1 cellular context compared by ENCODE assay signal in the genomic region with DNA sequence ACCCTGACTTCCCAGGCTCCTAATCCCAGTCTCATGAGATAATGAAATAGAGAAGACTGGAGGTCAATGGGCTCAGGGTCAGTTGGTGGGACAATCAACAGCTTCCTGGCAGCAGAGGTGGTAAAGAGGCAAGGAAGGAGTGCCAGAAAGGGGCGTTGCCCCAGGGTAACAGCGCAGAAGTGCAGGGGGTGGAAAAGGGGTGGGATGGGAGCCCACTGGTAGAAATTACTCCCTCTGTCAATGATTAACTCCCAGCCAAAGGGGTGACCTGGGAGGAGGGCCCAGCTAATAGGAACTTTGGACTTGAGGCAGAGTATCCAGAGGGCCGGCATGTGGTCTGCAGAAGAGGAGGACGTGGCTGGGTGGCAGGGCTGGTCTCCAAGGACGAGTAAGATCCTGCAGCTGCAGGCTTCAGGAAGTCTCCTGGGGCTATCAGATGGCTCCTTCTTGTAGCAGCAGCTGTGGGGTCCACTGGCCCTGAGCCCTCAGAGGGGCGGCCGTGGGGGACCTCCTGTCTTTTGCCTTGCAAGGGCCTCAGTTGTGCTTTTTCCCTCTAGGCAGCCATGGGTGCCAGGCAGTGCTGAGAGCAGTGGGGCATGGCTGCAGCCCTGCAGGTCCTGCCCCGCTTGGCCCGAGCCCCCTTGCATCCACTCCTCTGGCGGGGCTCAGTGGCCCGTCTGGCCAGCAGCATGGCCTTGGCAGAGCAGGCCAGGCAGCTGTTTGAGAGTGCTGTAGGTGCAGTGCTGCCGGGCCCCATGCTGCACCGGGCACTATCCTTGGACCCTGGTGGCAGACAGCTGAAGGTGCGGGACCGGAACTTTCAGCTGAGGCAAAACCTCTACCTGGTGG.
TF ChIP-seq lines count a peak whose summit lies in the region.

No MANE protein-coding gene starts in this region.

TF ChIP-seq in HepG2, 621 proteins besides CTCF, POLR2A, EP300 and RAD21 (continued from another document and continues in another):
- TF ChIP-seq, protein P1, sequence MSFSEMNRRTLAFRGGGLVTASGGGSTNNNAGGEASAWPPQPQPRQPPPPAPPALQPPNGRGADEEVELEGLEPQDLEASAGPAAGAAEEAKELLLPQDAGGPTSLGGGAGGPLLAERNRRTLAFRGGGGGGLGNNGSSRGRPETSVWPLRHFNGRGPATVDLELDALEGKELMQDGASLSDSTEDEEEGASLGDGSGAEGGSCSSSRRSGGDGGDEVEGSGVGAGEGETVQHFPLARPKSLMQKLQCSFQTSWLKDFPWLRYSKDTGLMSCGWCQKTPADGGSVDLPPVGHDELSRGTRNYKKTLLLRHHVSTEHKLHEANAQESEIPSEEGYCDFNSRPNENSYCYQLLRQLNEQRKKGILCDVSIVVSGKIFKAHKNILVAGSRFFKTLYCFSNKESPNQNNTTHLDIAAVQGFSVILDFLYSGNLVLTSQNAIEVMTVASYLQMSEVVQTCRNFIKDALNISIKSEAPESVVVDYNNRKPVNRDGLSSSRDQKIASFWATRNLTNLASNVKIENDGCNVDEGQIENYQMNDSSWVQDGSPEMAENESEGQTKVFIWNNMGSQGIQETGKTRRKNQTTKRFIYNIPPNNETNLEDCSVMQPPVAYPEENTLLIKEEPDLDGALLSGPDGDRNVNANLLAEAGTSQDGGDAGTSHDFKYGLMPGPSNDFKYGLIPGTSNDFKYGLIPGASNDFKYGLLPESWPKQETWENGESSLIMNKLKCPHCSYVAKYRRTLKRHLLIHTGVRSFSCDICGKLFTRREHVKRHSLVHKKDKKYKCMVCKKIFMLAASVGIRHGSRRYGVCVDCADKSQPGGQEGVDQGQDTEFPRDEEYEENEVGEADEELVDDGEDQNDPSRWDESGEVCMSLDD (CRISPR knock-in tag; IDR thresholded peaks at IDR 0.05; ENCODE audit: borderline replicate concordance), result 0 out of 2 replicates have a peak, but pooled peaks have one; percentile 20
- TF ChIP-seq ZNF136 (CRISPR knock-in tag; IDR thresholded peaks at IDR 0.05; ENCODE audit: low read depth) (peak; percentile 61; the same call in 1 of the 2 replicates), ESRRA (CRISPR knock-in tag; IDR thresholded peaks at IDR 0.05; ENCODE audit: low read depth) (no peak; the same call in 1 of the 2 replicates), KAT8 (CRISPR knock-in tag; IDR thresholded peaks at IDR 0.05) (peak; percentile 52), GTF3A (CRISPR knock-in tag; conservative IDR thresholded peaks at IDR 0.05) (no peak), NR2F6 (IDR thresholded peaks at IDR 0.05) (peak; percentile 69), NR2F6 (CRISPR knock-in tag; IDR thresholded peaks at IDR 0.05) (peak; percentile 86), ZNF562 (CRISPR knock-in tag; IDR thresholded peaks at IDR 0.05; ENCODE audit: borderline replicate concordance) (no peak), ATF7-NPFF (CRISPR knock-in tag; IDR thresholded peaks at IDR 0.05; ENCODE audit: low read depth) (peak; percentile 26; the same call in 1 of the 2 replicates), ZFP90 (CRISPR knock-in tag; IDR thresholded peaks at IDR 0.05; ENCODE audit: borderline replicate concordance) (peak; percentile 79; the same call in 1 of the 2 replicates), XBP1 (CRISPR knock-in tag; IDR thresholded peaks at IDR 0.05) (no peak), SOX13 (IDR thresholded peaks at IDR 0.05) (no peak), SOX13 (CRISPR knock-in tag; conservative IDR thresholded peaks at IDR 0.05 in 1 of 2, IDR thresholded peaks at IDR 0.05 in 1 of 2) (peak in 1 of 2 experiments; percentile 81; a peak in 2 of 4 replicates), POLR2G (IDR thresholded peaks at IDR 0.05; ENCODE audit: low read depth, low read length) (peak; percentile 97), RCOR2 (CRISPR knock-in tag; IDR thresholded peaks at IDR 0.05) (peak; percentile 13; the same call in 1 of the 2 replicates), ADNP (CRISPR knock-in tag; IDR thresholded peaks at IDR 0.05) (no peak), DNMT3B (CRISPR knock-in tag; conservative IDR thresholded peaks at IDR 0.05) (0 out of 2 replicates have a peak, but pooled peaks have one; percentile 63), FOXA1 (IDR thresholded peaks at IDR 0.05) (no peak), FOXA1 (CRISPR knock-in tag; IDR thresholded peaks at IDR 0.05) (peak; percentile 48; the same call in 1 of the 2 replicates), ZNF235 (CRISPR knock-in tag; IDR thresholded peaks at IDR 0.05; ENCODE audit: borderline replicate concordance) (no peak), ZNF30 (CRISPR knock-in tag; IDR thresholded peaks at IDR 0.05) (no peak), NR2F2 (IDR thresholded peaks at IDR 0.05; ENCODE audit: borderline replicate concordance, low read depth) (peak; percentile 59; the same call in 1 of the 2 replicates), FOSL2 (CRISPR knock-in tag; IDR thresholded peaks at IDR 0.05) (no peak; the same call in 1 of the 2 replicates), SIX1 (CRISPR knock-in tag; IDR thresholded peaks at IDR 0.05; ENCODE audit: borderline replicate concordance) (no peak), MAFK (conservative IDR thresholded peaks at IDR 0.05 in 1 of 2, IDR thresholded peaks at IDR 0.05 in 1 of 2; ENCODE audit: low read length in 2 of 2) (no peak), TBX2 (CRISPR knock-in tag; IDR thresholded peaks at IDR 0.05; ENCODE audit: borderline replicate concordance) (peak; percentile 100), NAIF1 (CRISPR knock-in tag; IDR thresholded peaks at IDR 0.05; ENCODE audit: borderline replicate concordance) (no peak), ZNF567 (CRISPR knock-in tag; IDR thresholded peaks at IDR 0.05; ENCODE audit: borderline replicate concordance) (peak; percentile 21; the same call in 1 of the 2 replicates), ZNF251 (CRISPR knock-in tag; IDR thresholded peaks at IDR 0.05) (no peak)
- TF ChIP-seq, protein P2, sequence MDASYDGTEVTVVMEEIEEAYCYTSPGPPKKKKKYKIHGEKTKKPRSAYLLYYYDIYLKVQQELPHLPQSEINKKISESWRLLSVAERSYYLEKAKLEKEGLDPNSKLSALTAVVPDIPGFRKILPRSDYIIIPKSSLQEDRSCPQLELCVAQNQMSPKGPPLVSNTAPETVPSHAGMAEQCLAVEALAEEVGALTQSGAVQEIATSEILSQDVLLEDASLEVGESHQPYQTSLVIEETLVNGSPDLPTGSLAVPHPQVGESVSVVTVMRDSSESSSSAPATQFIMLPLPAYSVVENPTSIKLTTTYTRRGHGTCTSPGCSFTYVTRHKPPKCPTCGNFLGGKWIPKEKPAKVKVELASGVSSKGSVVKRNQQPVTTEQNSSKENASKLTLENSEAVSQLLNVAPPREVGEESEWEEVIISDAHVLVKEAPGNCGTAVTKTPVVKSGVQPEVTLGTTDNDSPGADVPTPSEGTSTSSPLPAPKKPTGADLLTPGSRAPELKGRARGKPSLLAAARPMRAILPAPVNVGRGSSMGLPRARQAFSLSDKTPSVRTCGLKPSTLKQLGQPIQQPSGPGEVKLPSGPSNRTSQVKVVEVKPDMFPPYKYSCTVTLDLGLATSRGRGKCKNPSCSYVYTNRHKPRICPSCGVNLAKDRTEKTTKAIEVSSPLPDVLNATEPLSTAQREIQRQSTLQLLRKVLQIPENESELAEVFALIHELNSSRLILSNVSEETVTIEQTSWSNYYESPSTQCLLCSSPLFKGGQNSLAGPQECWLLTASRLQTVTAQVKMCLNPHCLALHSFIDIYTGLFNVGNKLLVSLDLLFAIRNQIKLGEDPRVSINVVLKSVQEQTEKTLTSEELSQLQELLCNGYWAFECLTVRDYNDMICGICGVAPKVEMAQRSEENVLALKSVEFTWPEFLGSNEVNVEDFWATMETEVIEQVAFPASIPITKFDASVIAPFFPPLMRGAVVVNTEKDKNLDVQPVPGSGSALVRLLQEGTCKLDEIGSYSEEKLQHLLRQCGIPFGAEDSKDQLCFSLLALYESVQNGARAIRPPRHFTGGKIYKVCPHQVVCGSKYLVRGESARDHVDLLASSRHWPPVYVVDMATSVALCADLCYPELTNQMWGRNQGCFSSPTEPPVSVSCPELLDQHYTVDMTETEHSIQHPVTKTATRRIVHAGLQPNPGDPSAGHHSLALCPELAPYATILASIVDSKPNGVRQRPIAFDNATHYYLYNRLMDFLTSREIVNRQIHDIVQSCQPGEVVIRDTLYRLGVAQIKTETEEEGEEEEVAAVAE (CRISPR knock-in tag; IDR thresholded peaks at IDR 0.05; ENCODE audit: borderline replicate concordance), result peak; percentile 30; the same call in 1 of the 2 replicates
- TF ChIP-seq, protein P3, sequence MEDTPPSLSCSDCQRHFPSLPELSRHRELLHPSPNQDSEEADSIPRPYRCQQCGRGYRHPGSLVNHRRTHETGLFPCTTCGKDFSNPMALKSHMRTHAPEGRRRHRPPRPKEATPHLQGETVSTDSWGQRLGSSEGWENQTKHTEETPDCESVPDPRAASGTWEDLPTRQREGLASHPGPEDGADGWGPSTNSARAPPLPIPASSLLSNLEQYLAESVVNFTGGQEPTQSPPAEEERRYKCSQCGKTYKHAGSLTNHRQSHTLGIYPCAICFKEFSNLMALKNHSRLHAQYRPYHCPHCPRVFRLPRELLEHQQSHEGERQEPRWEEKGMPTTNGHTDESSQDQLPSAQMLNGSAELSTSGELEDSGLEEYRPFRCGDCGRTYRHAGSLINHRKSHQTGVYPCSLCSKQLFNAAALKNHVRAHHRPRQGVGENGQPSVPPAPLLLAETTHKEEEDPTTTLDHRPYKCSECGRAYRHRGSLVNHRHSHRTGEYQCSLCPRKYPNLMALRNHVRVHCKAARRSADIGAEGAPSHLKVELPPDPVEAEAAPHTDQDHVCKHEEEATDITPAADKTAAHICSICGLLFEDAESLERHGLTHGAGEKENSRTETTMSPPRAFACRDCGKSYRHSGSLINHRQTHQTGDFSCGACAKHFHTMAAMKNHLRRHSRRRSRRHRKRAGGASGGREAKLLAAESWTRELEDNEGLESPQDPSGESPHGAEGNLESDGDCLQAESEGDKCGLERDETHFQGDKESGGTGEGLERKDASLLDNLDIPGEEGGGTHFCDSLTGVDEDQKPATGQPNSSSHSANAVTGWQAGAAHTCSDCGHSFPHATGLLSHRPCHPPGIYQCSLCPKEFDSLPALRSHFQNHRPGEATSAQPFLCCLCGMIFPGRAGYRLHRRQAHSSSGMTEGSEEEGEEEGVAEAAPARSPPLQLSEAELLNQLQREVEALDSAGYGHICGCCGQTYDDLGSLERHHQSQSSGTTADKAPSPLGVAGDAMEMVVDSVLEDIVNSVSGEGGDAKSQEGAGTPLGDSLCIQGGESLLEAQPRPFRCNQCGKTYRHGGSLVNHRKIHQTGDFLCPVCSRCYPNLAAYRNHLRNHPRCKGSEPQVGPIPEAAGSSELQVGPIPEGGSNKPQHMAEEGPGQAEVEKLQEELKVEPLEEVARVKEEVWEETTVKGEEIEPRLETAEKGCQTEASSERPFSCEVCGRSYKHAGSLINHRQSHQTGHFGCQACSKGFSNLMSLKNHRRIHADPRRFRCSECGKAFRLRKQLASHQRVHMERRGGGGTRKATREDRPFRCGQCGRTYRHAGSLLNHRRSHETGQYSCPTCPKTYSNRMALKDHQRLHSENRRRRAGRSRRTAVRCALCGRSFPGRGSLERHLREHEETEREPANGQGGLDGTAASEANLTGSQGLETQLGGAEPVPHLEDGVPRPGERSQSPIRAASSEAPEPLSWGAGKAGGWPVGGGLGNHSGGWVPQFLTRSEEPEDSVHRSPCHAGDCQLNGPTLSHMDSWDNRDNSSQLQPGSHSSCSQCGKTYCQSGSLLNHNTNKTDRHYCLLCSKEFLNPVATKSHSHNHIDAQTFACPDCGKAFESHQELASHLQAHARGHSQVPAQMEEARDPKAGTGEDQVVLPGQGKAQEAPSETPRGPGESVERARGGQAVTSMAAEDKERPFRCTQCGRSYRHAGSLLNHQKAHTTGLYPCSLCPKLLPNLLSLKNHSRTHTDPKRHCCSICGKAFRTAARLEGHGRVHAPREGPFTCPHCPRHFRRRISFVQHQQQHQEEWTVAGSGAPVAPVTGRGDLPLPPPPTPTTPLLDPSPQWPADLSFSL (CRISPR knock-in tag; IDR thresholded peaks at IDR 0.05), result peak; percentile 54; the same call in 1 of the 2 replicates
- TF ChIP-seq, protein P4, sequence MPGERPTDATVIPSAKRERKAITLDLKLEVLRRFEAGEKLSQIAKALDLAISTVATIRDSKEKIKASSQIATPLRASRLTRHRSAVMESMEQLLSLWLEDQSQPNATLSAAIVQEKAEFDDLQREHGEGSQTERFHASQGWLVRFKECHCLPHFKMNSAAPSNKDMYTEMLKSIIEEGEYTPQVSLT (CRISPR knock-in tag; IDR thresholded peaks at IDR 0.05; ENCODE audit: borderline replicate concordance, low read depth), result no peak
- TF ChIP-seq, protein P5, sequence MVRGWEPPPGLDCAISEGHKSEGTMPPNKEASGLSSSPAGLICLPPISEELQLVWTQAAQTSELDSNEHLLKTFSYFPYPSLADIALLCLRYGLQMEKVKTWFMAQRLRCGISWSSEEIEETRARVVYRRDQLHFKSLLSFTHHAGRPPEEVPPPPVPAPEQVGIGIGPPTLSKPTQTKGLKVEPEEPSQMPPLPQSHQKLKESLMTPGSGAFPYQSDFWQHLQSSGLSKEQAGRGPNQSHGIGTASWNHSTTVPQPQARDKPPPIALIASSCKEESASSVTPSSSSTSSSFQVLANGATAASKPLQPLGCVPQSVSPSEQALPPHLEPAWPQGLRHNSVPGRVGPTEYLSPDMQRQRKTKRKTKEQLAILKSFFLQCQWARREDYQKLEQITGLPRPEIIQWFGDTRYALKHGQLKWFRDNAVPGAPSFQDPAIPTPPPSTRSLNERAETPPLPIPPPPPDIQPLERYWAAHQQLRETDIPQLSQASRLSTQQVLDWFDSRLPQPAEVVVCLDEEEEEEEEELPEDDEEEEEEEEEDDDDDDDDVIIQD (CRISPR knock-in tag; IDR thresholded peaks at IDR 0.05; ENCODE audit: low read depth), result peak; percentile 61; the same call in 1 of the 2 replicates
- TF ChIP-seq, protein P6, sequence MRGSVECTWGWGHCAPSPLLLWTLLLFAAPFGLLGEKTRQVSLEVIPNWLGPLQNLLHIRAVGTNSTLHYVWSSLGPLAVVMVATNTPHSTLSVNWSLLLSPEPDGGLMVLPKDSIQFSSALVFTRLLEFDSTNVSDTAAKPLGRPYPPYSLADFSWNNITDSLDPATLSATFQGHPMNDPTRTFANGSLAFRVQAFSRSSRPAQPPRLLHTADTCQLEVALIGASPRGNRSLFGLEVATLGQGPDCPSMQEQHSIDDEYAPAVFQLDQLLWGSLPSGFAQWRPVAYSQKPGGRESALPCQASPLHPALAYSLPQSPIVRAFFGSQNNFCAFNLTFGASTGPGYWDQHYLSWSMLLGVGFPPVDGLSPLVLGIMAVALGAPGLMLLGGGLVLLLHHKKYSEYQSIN (CRISPR knock-in tag; IDR thresholded peaks at IDR 0.05; ENCODE audit: borderline replicate concordance), result no peak
- TF ChIP-seq, protein P7, sequence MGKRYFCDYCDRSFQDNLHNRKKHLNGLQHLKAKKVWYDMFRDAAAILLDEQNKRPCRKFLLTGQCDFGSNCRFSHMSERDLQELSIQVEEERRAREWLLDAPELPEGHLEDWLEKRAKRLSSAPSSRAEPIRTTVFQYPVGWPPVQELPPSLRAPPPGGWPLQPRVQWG (CRISPR knock-in tag; IDR thresholded peaks at IDR 0.05; ENCODE audit: borderline replicate concordance, low read depth), result no peak
- TF ChIP-seq, protein P8, sequence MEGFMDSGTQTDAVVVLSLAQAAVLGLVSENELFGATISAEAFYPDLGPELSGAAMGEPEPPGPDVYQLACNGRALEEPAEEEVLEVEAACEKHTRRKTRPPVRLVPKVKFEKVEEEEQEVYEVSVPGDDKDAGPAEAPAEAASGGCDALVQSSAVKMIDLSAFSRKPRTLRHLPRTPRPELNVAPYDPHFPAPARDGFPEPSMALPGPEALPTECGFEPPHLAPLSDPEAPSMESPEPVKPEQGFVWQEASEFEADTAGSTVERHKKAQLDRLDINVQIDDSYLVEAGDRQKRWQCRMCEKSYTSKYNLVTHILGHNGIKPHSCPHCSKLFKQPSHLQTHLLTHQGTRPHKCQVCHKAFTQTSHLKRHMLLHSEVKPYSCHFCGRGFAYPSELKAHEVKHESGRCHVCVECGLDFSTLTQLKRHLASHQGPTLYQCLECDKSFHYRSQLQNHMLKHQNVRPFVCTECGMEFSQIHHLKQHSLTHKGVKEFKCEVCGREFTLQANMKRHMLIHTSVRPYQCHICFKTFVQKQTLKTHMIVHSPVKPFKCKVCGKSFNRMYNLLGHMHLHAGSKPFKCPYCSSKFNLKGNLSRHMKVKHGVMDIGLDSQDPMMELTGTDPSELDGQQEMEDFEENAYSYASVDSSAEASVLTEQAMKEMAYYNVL (CRISPR knock-in tag; IDR thresholded peaks at IDR 0.05; ENCODE audit: borderline replicate concordance), result no peak
